8 cellular contexts compared by ENCODE assay signal in genomic region chr18:79507546-79508480, GRCh38.
A peak's percentile ranks its signal among the peaks of the same experiment; 100 is the strongest.
DNase-seq lines count a peak whose midpoint lies in the region; ATAC-seq and TF ChIP-seq lines count a peak whose summit lies in the region.

No MANE protein-coding gene starts in this region.

- H3K36me3 ChIP-seq in BJ (ENCODE audit: control insufficient read depth, insufficient read depth, low read length) (no peaks in the 10 kb centered on the region), kidney epithelial cell (ENCODE audit: control insufficient read depth, insufficient read depth, low read length) (no peaks in the 10 kb centered on the region), spleen (peaks cover 0 to 46% (median 7%) of the 10 kb centered on the region in 6 donors)

- H3K27me3 ChIP-seq in BJ (ENCODE audit: control insufficient read depth, insufficient read depth, low read length) = no peaks in the 10 kb centered on the region
- H3K27me3 ChIP-seq in kidney epithelial cell (ENCODE audit: control insufficient read depth, insufficient read depth, low read length) = peaks cover 34% of the 10 kb centered on the region
- no peaks in the 10 kb centered on the region for H3K27me3 ChIP-seq in spleen (replicated peaks in 1 of 7)

- WGBS in spleen, 5 donors = 13 to 20% (median 17%) methylated on average over 38 to 46 of the region's 46 CpGs

- DNase-seq in BJ (ENCODE audit: low read depth) (no peak), caudate nucleus (lab: John Stamatoyannopoulos, UW) (peak in 55 of 61 donors; percentile 13 to 76 (median 48)), kidney epithelial cell (ENCODE audit: low read depth) (no peak), spleen (peak; percentile 86), NCI-H2227 (lab: John Stamatoyannopoulos, UW; ENCODE audit: unreplicated experiment) (no peak), RKO (ENCODE audit: low spot score) (no peak), NCI-H2081 (lab: John Stamatoyannopoulos, UW) (no peak)

- CTCF ChIA-PET in BJ (lab: Yijun Ruan, JAX) = interaction anchor here (1.1 to 1.7 kb wide), 5 partner anchors 10 to 127 kb away, joined by 3 to 5 read pairs (median 4); no protein-coding TSS in a partner anchor

- H3K27ac ChIP-seq in caudate nucleus (ENCODE audit: low read depth, low read length) (peak overlapping the region; percentile 94), spleen (peak overlapping the region; percentile 77 to 90 (median 85))

- no peak for TF ChIP-seq CTCF in BJ (IDR thresholded peaks at IDR 0.05; ENCODE audit: insufficient read depth, low read depth, low read length)
- TF ChIP-seq CTCF in kidney epithelial cell (IDR thresholded peaks at IDR 0.05; ENCODE audit: insufficient read depth, low read length, poor library complexity, severe bottlenecking) = no peak
- TF ChIP-seq CTCF in spleen (IDR thresholded peaks at IDR 0.05 in 8 of 11, conservative IDR thresholded peaks at IDR 0.05 in 3 of 11) = no peak

- H3K9me3 ChIP-seq in spleen = no peaks in the 10 kb centered on the region

- peak; percentile 18 for ATAC-seq in HG03460 (IDR thresholded peaks at IDR 0.05; ENCODE audit: unreplicated experiment)

- no peak for TF ChIP-seq POLR2A in spleen (IDR thresholded peaks at IDR 0.05)

- H3K4me3 ChIP-seq in BJ (ENCODE audit: low read depth, low read length) (0 out of 2 replicates have a peak overlapping the region, but pooled peaks have one; percentile 4), kidney epithelial cell (ENCODE audit: low read depth, low read length) (peak overlapping the region; percentile 18), spleen (peak overlapping the region; percentile 3 to 57 (median 24))

- intact Hi-C loops in spleen (cut with DNase I; ENCODE audit: low total_unique reads) = no loop called here

- POLR2A ChIA-PET in BJ (lab: Charles Lee) = no interaction called here

- peaks cover 31 to 61% (median 50%) of the 10 kb centered on the region in 6 donors for H3K4me1 ChIP-seq in spleen

Comparison
In these comparisons a context has a peak if more than half of its experiments do, and no peak if none do; other contexts are left out.
1. DNase-seq: peak in caudate nucleus (55 of 61) and spleen (single experiment); none in BJ (single experiment), kidney epithelial cell (single experiment), NCI-H2227 (single experiment), RKO (single experiment) and NCI-H2081 (0 of 2).
2. Peak in every context shown above with its lines, with median percentiles within 50 percentile points of each other: H3K4me3 ChIP-seq.